21 cellular contexts compared by ENCODE assay signal in the genomic region with DNA sequence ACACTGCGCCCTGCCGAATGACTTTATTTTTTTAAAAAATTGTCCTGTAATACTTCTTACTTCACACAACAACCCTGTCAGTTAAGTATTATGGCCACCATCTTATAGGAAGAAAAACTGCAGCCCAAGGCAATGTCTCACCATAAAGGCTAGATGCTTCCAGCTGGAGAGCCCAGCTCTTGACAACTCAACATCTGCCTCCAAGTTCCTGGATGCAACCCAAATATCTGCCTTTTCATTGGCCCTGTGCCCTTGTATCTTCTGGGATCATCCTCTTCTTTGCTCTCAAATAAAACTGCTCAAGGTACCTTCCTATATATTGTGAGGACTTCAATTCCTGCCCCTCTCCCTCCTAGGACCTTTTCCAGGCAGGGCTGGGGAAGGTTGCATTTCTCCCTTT.
DNase-seq lines count a peak whose midpoint lies in the region; TF ChIP-seq lines count a peak whose summit lies in the region.
"Had no signal": no experiment of that assay in that cellular context is flagged by ENCODE, and none has a peak within 500 bp of the region (broad histone marks: within the 10 kb centered on the region; RNA-seq: fewer than 3 reads in every experiment).

No MANE protein-coding gene starts in this region.

- no peak overlapping the region for H3K4me3 ChIP-seq in fibroblast of mammary gland (ENCODE audit: control insufficient read depth, low read depth, low read length)
- H3K4me3 ChIP-seq: GM23248 had no signal

- DNase-seq in NCI-H2196 (lab: John Stamatoyannopoulos, UW; ENCODE audit: unreplicated experiment) (peak; percentile 43), NCI-H2196 treated with DMSO at 0.1 percent for 48 hours (lab: John Stamatoyannopoulos, UW; ENCODE audit: unreplicated experiment) (no peak), NCI-H2029 (lab: John Stamatoyannopoulos, UW) (peak; percentile 6), fibroblast of mammary gland (ENCODE audit: low read depth) (peak; percentile 65), ureter (ENCODE audit: low spot score) (peak; percentile 18), NCI-H1105 treated with DMSO at 0.1 percent for 48 hours (lab: John Stamatoyannopoulos, UW) (no peak), NCI-H345 treated with DMSO at 0.1 percent for 48 hours (lab: John Stamatoyannopoulos, UW; ENCODE audit: unreplicated experiment) (no peak)
- DNase-seq: 8988T, ACHN, Calu3, GM23248, H7, Karpas-422, NCI-H1092 treated with DMSO at 0.1 percent for 48 hours, NCI-H1436 treated with DMSO at 0.1 percent for 48 hours, NCI-H2081 treated with DMSO at 0.1 percent for 48 hours, NCI-H2171 treated with DMSO at 0.1 percent for 48 hours, NCI-H446 treated with DMSO at 0.1 percent for 48 hours, NCI-H526, NCI-H82, SHP77 treated with DMSO at 0.1 percent for 48 hours had no signal

- no peak for TF ChIP-seq CTCF in fibroblast of mammary gland (conservative IDR thresholded peaks at IDR 0.05; ENCODE audit: control insufficient read depth, insufficient read depth, low read depth, low read length)

Comparison
In these comparisons a context has a peak if more than half of its experiments do, and no peak if none do; other contexts are left out.
1. DNase-seq: peak in NCI-H2196 (single experiment), NCI-H2029 (single experiment), fibroblast of mammary gland (single experiment) and ureter (single experiment); none in NCI-H2196 treated with DMSO at 0.1 percent for 48 hours (single experiment), NCI-H1105 treated with DMSO at 0.1 percent for 48 hours (single experiment) and NCI-H345 treated with DMSO at 0.1 percent for 48 hours (single experiment).